In the genomic region with DNA sequence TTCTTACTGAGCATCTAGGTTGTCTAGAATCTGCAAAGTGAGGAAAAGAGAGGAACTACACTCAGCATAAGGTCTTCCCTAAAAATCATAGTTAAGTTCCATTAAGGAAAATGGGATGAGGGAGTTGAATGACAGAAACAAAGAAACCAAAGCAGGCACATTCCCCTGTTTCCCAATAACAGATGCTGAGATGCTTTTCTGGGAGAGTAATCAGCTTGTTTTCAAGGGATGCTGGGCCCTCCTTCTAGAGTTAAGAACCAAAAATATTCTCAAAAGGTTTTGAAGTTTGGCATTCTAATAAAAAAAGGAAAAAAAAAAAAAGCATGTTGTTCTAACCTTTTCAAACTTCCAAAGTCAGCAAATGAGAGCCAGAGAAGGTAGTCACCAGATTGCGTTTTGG, we compare ENCODE assay signal across 17 cellular contexts.
"Had no signal": no experiment of that assay in that cellular context is flagged by ENCODE, and none has a peak within 500 bp of the region (broad histone marks: within the 10 kb centered on the region; RNA-seq: fewer than 3 reads in every experiment).

No MANE protein-coding gene starts in this region.

- H3K36me3 ChIP-seq: heart left ventricle, suprapubic skin, thyroid gland, upper lobe of left lung, uterus had no signal

- H3K4me2 ChIP-seq: smooth muscle cell had no signal

- H3K9me3 ChIP-seq: heart left ventricle, suprapubic skin, thyroid gland, upper lobe of left lung, uterus had no signal

- ATAC-seq: heart left ventricle; naive thymus-derived CD4-positive, alpha-beta T cell had no signal

- H3K27ac Mint-ChIP-seq: naive thymus-derived CD4-positive, alpha-beta T cell had no signal

- H3K4me3 Mint-ChIP-seq: naive thymus-derived CD4-positive, alpha-beta T cell had no signal

- H3K4me1 ChIP-seq: uterus had no signal

- FAIRE-seq: frontal cortex had no signal

- DNase-seq: cortex of kidney; dorsolateral prefrontal cortex; effector CD8-positive, alpha-beta T cell; heart left ventricle; hippocampal formation; kidney glomerular epithelial cell; mammary epithelial cell; naive thymus-derived CD4-positive, alpha-beta T cell; posterior cingulate gyrus; stimulated activated CD4-positive, alpha-beta T cell treated with anti-CD3 and anti-CD28 coated beads, Interleukin-2, amount 100 ng/mL, for 48 hours; stimulated activated naive CD4-positive, alpha-beta T cell treated with Interleukin-2 at 50 U/mL for 16 hours; thyroid gland; upper lobe of left lung; uterus had no signal

- H3K27ac ChIP-seq: heart left ventricle, thyroid gland, upper lobe of left lung, uterus had no signal

- H3K4me3 ChIP-seq: dorsolateral prefrontal cortex, heart left ventricle, smooth muscle cell, suprapubic skin, thyroid gland, upper lobe of left lung, uterus had no signal

- H3K27me3 ChIP-seq: dorsolateral prefrontal cortex, heart left ventricle, suprapubic skin, thyroid gland, upper lobe of left lung, uterus had no signal
